17 cellular contexts compared by ENCODE assay signal in genomic region chr20:31815408-31816188, GRCh38. TPM values are rescaled to one million over a fixed set of nuclear protein-coding genes. Genes with fewer than 3 reads are reported as not detected.
DNase-seq lines count a peak whose midpoint lies in the region; ATAC-seq, FAIRE-seq and TF ChIP-seq lines count a peak whose summit lies in the region.
"Had no signal": no experiment of that assay in that cellular context is flagged by ENCODE, and none has a peak within 500 bp of the region (broad histone marks: within the 10 kb centered on the region; RNA-seq: fewer than 3 reads in every experiment).

No MANE protein-coding gene starts in this region.

- TF ChIP-seq CTCF in WTC11 (IDR thresholded peaks at IDR 0.05): no peak

- TF ChIP-seq POLR2A in H54 (IDR thresholded peaks at IDR 0.05; ENCODE audit: low read depth, low read length): no peak

- no peaks in the 10 kb centered on the region for H3K36me3 Mint-ChIP-seq in WTC11
- H3K36me3 Mint-ChIP-seq in natural killer cell treated with Interleukin-12 subunit alpha and Interleukin-12 subunit beta and Interleukin-15 and Interleukin-18, amount 100 ng/mL, for 72 hours: no peaks in the 10 kb centered on the region

- no peaks in the 10 kb centered on the region for H3K27me3 Mint-ChIP-seq in WTC11 (ENCODE audit: low read depth)
- H3K27me3 Mint-ChIP-seq in natural killer cell treated with Interleukin-12 subunit alpha and Interleukin-12 subunit beta and Interleukin-15 and Interleukin-18, amount 100 ng/mL, for 72 hours: no peaks in the 10 kb centered on the region

- H3K27ac Mint-ChIP-seq in WTC11: no peak overlapping the region
- no peak overlapping the region for H3K27ac Mint-ChIP-seq in natural killer cell treated with Interleukin-12 subunit alpha and Interleukin-12 subunit beta and Interleukin-15 and Interleukin-18, amount 100 ng/mL, for 72 hours

- no peak overlapping the region for H3K4me3 Mint-ChIP-seq in WTC11
- no peak overlapping the region for H3K4me3 Mint-ChIP-seq in natural killer cell treated with Interleukin-12 subunit alpha and Interleukin-12 subunit beta and Interleukin-15 and Interleukin-18, amount 100 ng/mL, for 72 hours

- ATAC-seq in WTC11: peak; percentile 59
- peak; percentile 56 for ATAC-seq in left lobe of liver
- ATAC-seq in natural killer cell treated with Interleukin-12 subunit alpha and Interleukin-12 subunit beta and Interleukin-15 and Interleukin-18, amount 100 ng/mL, for 72 hours: no peak

- no peak for FAIRE-seq in H54 (lab: Jason Lieb, UNC)
- FAIRE-seq: endometrium, GM18507, islet of Langerhans had no signal

- peak; percentile 67 for DNase-seq in AG20443 (ENCODE audit: low spot score)
- peak; percentile 45 for DNase-seq in H54 (ENCODE audit: insufficient read length, low spot score)
- no peak for DNase-seq in WTC11 (ENCODE audit: low spot score)
- no peak for DNase-seq in left lobe of liver (ENCODE audit: low spot score)
- DNase-seq in T1000 (lab: John Stamatoyannopoulos, UW): no peak
- no peak for DNase-seq in SHP77 (lab: John Stamatoyannopoulos, UW)
- no peak for DNase-seq in natural killer cell treated with Interleukin-12 subunit alpha and Interleukin-12 subunit beta and Interleukin-15 and Interleukin-18, amount 100 ng/mL, for 72 hours (ENCODE audit: low spot score)
- no peak for DNase-seq in SKM-1 (lab: John Stamatoyannopoulos, UW; ENCODE audit: unreplicated experiment)
- DNase-seq: activated CD4-positive, alpha-beta T cell treated with anti-CD3 and anti-CD28 coated beads, Interleukin-2, amount 50 U/mL, for 4 hours; amygdala; NCI-H187 treated with DMSO at 0.1 percent for 48 hours; uterus had no signal

- H3K4me1 Mint-ChIP-seq in WTC11: peaks cover 5% of the 10 kb centered on the region
- H3K4me1 Mint-ChIP-seq in natural killer cell treated with Interleukin-12 subunit alpha and Interleukin-12 subunit beta and Interleukin-15 and Interleukin-18, amount 100 ng/mL, for 72 hours (ENCODE audit: low read depth in 2 of 2): no peaks in the 10 kb centered on the region

- POLR2A ChIA-PET in WTC11 (lab: Charles Lee): no interaction called here

- CTCF ChIA-PET in WTC11 (lab: Charles Lee): interaction anchor here (1.0 to 3.5 kb wide), 8 partner anchors 18 to 276 kb away, joined by 3 to 23 read pairs (median 4); no protein-coding TSS in a partner anchor

- H3K9me3 Mint-ChIP-seq in WTC11: no peaks in the 10 kb centered on the region
- no peaks in the 10 kb centered on the region for H3K9me3 Mint-ChIP-seq in natural killer cell treated with Interleukin-12 subunit alpha and Interleukin-12 subunit beta and Interleukin-15 and Interleukin-18, amount 100 ng/mL, for 72 hours

TF ChIP-seq in WTC11, 78 proteins besides CTCF, POLR2A, EP300 and RAD21 (continues in another document):
- TF ChIP-seq RELA (CRISPR knock-in tag; IDR thresholded peaks at IDR 0.05; ENCODE audit: borderline replicate concordance) (no peak), E2F4 (CRISPR knock-in tag; IDR thresholded peaks at IDR 0.05; ENCODE audit: borderline replicate concordance, low read depth) (no peak), ELF4 (CRISPR knock-in tag; IDR thresholded peaks at IDR 0.05; ENCODE audit: low read depth) (no peak), ATF6 (CRISPR knock-in tag; IDR thresholded peaks at IDR 0.05) (no peak), ATF3 (CRISPR knock-in tag; conservative IDR thresholded peaks at IDR 0.05) (no peak), ZBTB43 (CRISPR knock-in tag; IDR thresholded peaks at IDR 0.05) (no peak), ZNF219 (CRISPR knock-in tag; IDR thresholded peaks at IDR 0.05; ENCODE audit: borderline replicate concordance) (no peak), HMGXB4 (CRISPR knock-in tag; IDR thresholded peaks at IDR 0.05) (no peak), TCF7 (CRISPR knock-in tag; IDR thresholded peaks at IDR 0.05; ENCODE audit: low read depth) (no peak), ATF2 (CRISPR knock-in tag; IDR thresholded peaks at IDR 0.05; ENCODE audit: borderline replicate concordance, low read depth) (no peak)

RNA-seq across cellular contexts. Expression of gene MYLK2, which starts 3.6 kb away (rescaled TPM):
- total RNA-seq in WTC11 (2021) (0.11 to 0.28 TPM in 2 of 3 replicates, not detected in the other), left lobe of liver (not detected)
- 1 to 10 TPM in 1 of 2 donors, under 1 TPM in 1; 0.98 to 1.8 TPM for total RNA-seq in natural killer cell treated with Interleukin-12 subunit alpha and Interleukin-12 subunit beta and Interleukin-15 and Interleukin-18, amount 100 ng/mL, for 72 hours
- total RNA-seq: posterior vena cava, SK-MEL-5 had no signal

RNA-seq across cellular contexts. Expression of gene FOXS1, which starts 29.8 kb away (rescaled TPM):
- total RNA-seq in WTC11 (2021) (not detected in 3 replicates), left lobe of liver (not detected)
- total RNA-seq in natural killer cell treated with Interleukin-12 subunit alpha and Interleukin-12 subunit beta and Interleukin-15 and Interleukin-18, amount 100 ng/mL, for 72 hours: not detected
- total RNA-seq: SK-MEL-5 had no signal

RNA-seq across cellular contexts. Expression of gene DUSP15, which starts 54.7 kb away (rescaled TPM):
- total RNA-seq in WTC11 (2021) (1.7 to 2.4 TPM (median 2.0 TPM) in 3 replicates), left lobe of liver (0.38 TPM)
- total RNA-seq in natural killer cell treated with Interleukin-12 subunit alpha and Interleukin-12 subunit beta and Interleukin-15 and Interleukin-18, amount 100 ng/mL, for 72 hours: not detected

RNA-seq across cellular contexts. Expression of gene TTLL9, which starts 54.8 kb away (rescaled TPM):
- total RNA-seq in WTC11 (2021): 0.39 TPM in 1 of 3 replicates, not detected in the others
- total RNA-seq in left lobe of liver: not detected
- total RNA-seq in natural killer cell treated with Interleukin-12 subunit alpha and Interleukin-12 subunit beta and Interleukin-15 and Interleukin-18, amount 100 ng/mL, for 72 hours: not detected
- total RNA-seq: SK-MEL-5 had no signal

Comparison
In these comparisons a context has a peak if more than half of its experiments do, and no peak if none do; other contexts are left out.
1. DNase-seq: peak in AG20443 (single experiment) and H54 (single experiment); none in WTC11 (single experiment), left lobe of liver (single experiment), T1000 (single experiment), SHP77 (0 of 2), natural killer cell treated with Interleukin-12 subunit alpha and Interleukin-12 subunit beta and Interleukin-15 and Interleukin-18, amount 100 ng/mL, for 72 hours (single experiment) and SKM-1 (single experiment).
2. ATAC-seq: peak in WTC11 (single experiment) and left lobe of liver (single experiment); none in natural killer cell treated with Interleukin-12 subunit alpha and Interleukin-12 subunit beta and Interleukin-15 and Interleukin-18, amount 100 ng/mL, for 72 hours (0 of 2).